ENCODE assay signal across 8 cellular contexts in genomic region chr9:126965541-126966428, GRCh38. TPM values are rescaled to one million over a fixed set of nuclear protein-coding genes. Genes with fewer than 3 reads are reported as not detected.
DNase-seq lines count a peak whose midpoint lies in the region; ATAC-seq, FAIRE-seq and TF ChIP-seq lines count a peak whose summit lies in the region.

No MANE protein-coding gene starts in this region.

- no peaks in the 10 kb centered on the region for H3K9me3 ChIP-seq in A549
- no peaks in the 10 kb centered on the region for H3K9me3 ChIP-seq in esophagus muscularis mucosa
- H3K9me3 ChIP-seq in uterus, result no peaks in the 10 kb centered on the region

- intact Hi-C loops in esophagus muscularis mucosa (cut with DNase I) (no loop called here), natural killer cell (cut with micrococcal nuclease) (loop anchor here (1.0 kb wide), 1 partner anchor 234 kb away; no protein-coding TSS in a partner anchor), uterus (cut with DNase I; ENCODE audit: low total_unique reads) (no loop called here)

- H3K27ac ChIP-seq in A549 (no peak overlapping the region), esophagus muscularis mucosa (replicated peaks in 1 of 4) (peak overlapping the region in 1 of 4 donors; percentile 12), uterus (no peak overlapping the region)

- CTCF ChIA-PET in A549 (lab: Yijun Ruan, JAX), result interaction anchor here (0.6 to 20.2 kb wide), 52 partner anchors 9 to 1292 kb away, joined by 3 to 373 read pairs (median 4); no protein-coding TSS in a partner anchor

- H3K4me1 Mint-ChIP-seq in natural killer cell, result peaks cover 5 to 7% of the 10 kb centered on the region in 2 donors

- peaks cover 0 to 14% of the 10 kb centered on the region in 2 donors for H3K27me3 Mint-ChIP-seq in natural killer cell (ENCODE audit: low read depth in 2 of 2)

- 39% methylated on average over 12 of the region's 12 CpGs for WGBS in A549 (ENCODE audit: missing lambda C conversion rate)
- WGBS in esophagus muscularis mucosa, result 80% methylated on average over 12 of the region's 12 CpGs

- H3K27me3 ChIP-seq in esophagus muscularis mucosa (no peaks in the 10 kb centered on the region), uterus (no peaks in the 10 kb centered on the region)

- TF ChIP-seq EP300 in A549 (IDR thresholded peaks at IDR 0.05) (no peak), esophagus muscularis mucosa (IDR thresholded peaks at IDR 0.05) (no peak)

- TF ChIP-seq CTCF in A549 (IDR thresholded peaks at IDR 0.05) (peak; percentile 87), esophagus muscularis mucosa (IDR thresholded peaks at IDR 0.05) (peak; percentile 55 to 78 (median 58)), natural killer cell (IDR thresholded peaks at IDR 0.05) (peak; percentile 76), uterus (IDR thresholded peaks at IDR 0.05) (peak; percentile 57 to 69 (median 64))

- peaks cover 0 to 6% (median 0%) of the 10 kb centered on the region in 4 donors for H3K36me3 ChIP-seq in esophagus muscularis mucosa
- H3K36me3 ChIP-seq in uterus, result no peaks in the 10 kb centered on the region

- H3K36me3 Mint-ChIP-seq in natural killer cell, result no peaks in the 10 kb centered on the region

- peak; percentile 99 to 100 for ATAC-seq in A549
- peak; percentile 69 to 88 (median 78) for ATAC-seq in natural killer cell
- no peak for ATAC-seq in GM21367 (IDR thresholded peaks at IDR 0.05; ENCODE audit: unreplicated experiment)

- TF ChIP-seq RAD21 in A549 (conservative IDR thresholded peaks at IDR 0.05 in 1 of 2, IDR thresholded peaks at IDR 0.05 in 1 of 2), result peak; percentile 91 to 92

- DNase-seq in A549 (ENCODE audit: low read depth in 1 of 2, low spot score in 1 of 2), result peak; percentile 67 to 80
- DNase-seq in GM12891 (ENCODE audit: insufficient read length, low spot score), result peak; percentile 20
- peak; percentile 0 for DNase-seq in NCI-H526 treated with DMSO at 0.1 percent for 48 hours (lab: John Stamatoyannopoulos, UW)
- peak; percentile 71 for DNase-seq in activated CD8-positive, alpha-beta memory T cell treated with anti-CD3 and anti-CD28 coated beads for 24 hours
- no peak for DNase-seq in esophagus muscularis mucosa (ENCODE audit: extremely low spot score)
- DNase-seq in natural killer cell, result peak; percentile 29
- peak; percentile 37 to 50 for DNase-seq in uterus

- no peak overlapping the region for H3K4me3 Mint-ChIP-seq in natural killer cell

- TF ChIP-seq POLR2A in A549 (IDR thresholded peaks at IDR 0.05; ENCODE audit: low read length), result no peak
- TF ChIP-seq POLR2A in GM12891 (IDR thresholded peaks at IDR 0.05; ENCODE audit: low read depth, low read length), result no peak
- TF ChIP-seq POLR2A in esophagus muscularis mucosa (IDR thresholded peaks at IDR 0.05; ENCODE audit: low read depth), result no peak
- TF ChIP-seq POLR2A in uterus (IDR thresholded peaks at IDR 0.05), result no peak

- H3K4me3 ChIP-seq in A549, result no peak overlapping the region
- no peak overlapping the region for H3K4me3 ChIP-seq in esophagus muscularis mucosa
- no peak overlapping the region for H3K4me3 ChIP-seq in uterus

- FAIRE-seq in A549 (lab: Jason Lieb, UNC) (no peak), GM12891 (lab: Jason Lieb, UNC) (peak; percentile 79)

- H3K9me3 Mint-ChIP-seq in natural killer cell, result no peaks in the 10 kb centered on the region

- POLR2A ChIA-PET in A549 (lab: Yijun Ruan, JAX), result interaction anchor here (0.6 to 1.0 kb wide), 2 partner anchors 259 to 279 kb away, joined by 3 read pairs; no protein-coding TSS in a partner anchor

- peak overlapping the region; percentile 47; the same call in 2 of the 3 replicates for H3K4me2 ChIP-seq in A549

- H3K4me1 ChIP-seq in A549 (peaks cover 4% of the 10 kb centered on the region; the same call in 1 of the 3 replicates), esophagus muscularis mucosa (peaks cover 5 to 13% (median 10%) of the 10 kb centered on the region in 4 donors), uterus (no peaks in the 10 kb centered on the region)

- H3K27ac Mint-ChIP-seq in natural killer cell, result no peak overlapping the region

TF ChIP-seq in A549, 52 proteins besides CTCF, POLR2A, EP300 and RAD21:
- TF ChIP-seq ZSCAN20 (CRISPR knock-in tag; IDR thresholded peaks at IDR 0.05) (no peak), SMC3 (IDR thresholded peaks at IDR 0.05) (peak; percentile 91)

TF ChIP-seq in GM12891, 5 proteins besides CTCF, POLR2A, EP300 and RAD21:
- TF ChIP-seq PAX5 (IDR thresholded peaks at IDR 0.05; ENCODE audit: insufficient read depth, low read length, severe bottlenecking) (no peak), POLR2AphosphoS5 (IDR thresholded peaks at IDR 0.05; ENCODE audit: low read depth, low read length) (no peak), TAF1 (IDR thresholded peaks at IDR 0.05; ENCODE audit: low read depth, low read length) (no peak), POU2F2 (IDR thresholded peaks at IDR 0.05; ENCODE audit: low read depth, low read length) (no peak), SPI1 (IDR thresholded peaks at IDR 0.05; ENCODE audit: low read depth, low read length) (no peak)
TF ChIP-seq in GM12891: peak in this region for 0.

RNA-seq across cellular contexts. Expression of gene RALGPS1, which starts 51.2 kb away (rescaled TPM):
- polyA plus RNA-seq in A549 (2011; rRNA removed) (7.9 and 8.1 TPM in 2 replicates), A549 (2017; fragmentation: RNase III; extraction: RNeasy Plus Mini Kit Qiagen cat#74134 plus additional on column Dnase treatment) (3.0 to 5.0 TPM (median 3.9 TPM) in 3 replicates)
- 2.9 and 4.2 TPM in 2 replicates for polyA plus RNA-seq in A549 (2012; cell fraction: cytosol; rRNA removed)
- 7.9 and 11.2 TPM in 2 replicates for polyA plus RNA-seq in A549 (2012; cell fraction: nucleus; rRNA removed)
- polyA minus RNA-seq in A549 (2011; rRNA and poly(A)+ RNA removed), result 8.8 and 11.4 TPM in 2 replicates
- polyA plus RNA-seq in GM12891 (2012; ENCODE audit: low read depth, missing spikeins), result 1.6 TPM
- total RNA-seq in esophagus muscularis mucosa (10 to 100 TPM in 2 of 4 donors, 1 to 10 TPM in 2; 4.6 to 11.9 (median 10.0) TPM), natural killer cell (10 to 100 TPM; 11.9 to 21.2 (median 13.2) TPM), uterus (10 to 100 TPM in 3 of 4 donors, 1 to 10 TPM in 1; 8.5 to 16.7 (median 14.5) TPM)
